ENCODE assay signal across 14 cellular contexts in the genomic region with DNA sequence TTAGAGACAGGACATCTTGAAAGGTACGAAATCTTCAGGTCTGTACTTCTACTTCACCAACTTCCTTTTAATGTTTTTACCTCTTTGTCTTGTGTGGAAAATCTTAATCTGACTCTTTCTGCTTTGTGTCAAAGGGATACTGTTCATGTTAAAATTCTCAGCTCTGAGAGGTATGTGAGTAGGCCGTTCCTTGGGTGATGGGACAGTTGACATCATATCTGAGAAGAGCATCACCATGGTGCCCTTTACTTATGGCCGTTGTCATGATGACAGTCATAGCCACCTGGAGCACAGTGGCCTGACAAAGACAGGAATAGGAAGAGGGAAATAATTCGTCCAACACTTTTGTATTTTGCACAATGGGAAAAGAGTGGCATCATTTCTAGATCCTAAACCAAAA.
"Had no signal": no experiment of that assay in that cellular context is flagged by ENCODE, and none has a peak within 500 bp of the region (broad histone marks: within the 10 kb centered on the region; RNA-seq: fewer than 3 reads in every experiment).

No MANE protein-coding gene starts in this region.

- ATAC-seq: activated CD4-positive, CD25-positive, alpha-beta regulatory T cell treated with anti-CD3 and anti-CD28 coated beads, Interleukin-2, amount 50 U/mL, for 24 hours; natural killer cell treated with Interleukin-12 subunit alpha and Interleukin-12 subunit beta and Interleukin-15 and Interleukin-18, amount 100 ng/mL, for 72 hours had no signal

- H3K9me3 ChIP-seq: neutrophil, ovary, prostate gland, testis, vagina had no signal

- H3K27ac ChIP-seq: neutrophil, ovary, prostate gland, SK-N-MC, testis, vagina, VCaP had no signal

- H3K27me3 Mint-ChIP-seq: natural killer cell treated with Interleukin-12 subunit alpha and Interleukin-12 subunit beta and Interleukin-15 and Interleukin-18, amount 100 ng/mL, for 72 hours; type B pancreatic cell had no signal

- H3K27me3 ChIP-seq: neutrophil, ovary, testis, vagina had no signal

- DNase-seq: activated CD4-positive, alpha-beta T cell treated with anti-CD3 and anti-CD28 coated beads, Interleukin-2, amount 50 U/mL, for 48 hours; activated naive CD4-positive, alpha-beta T cell; glutamatergic neuron; ovary; stimulated activated CD4-positive, alpha-beta T cell treated with anti-CD3 and anti-CD28 coated beads, Interleukin-4, amount 100 ng/mL, for 4 hours; testis had no signal

- H3K36me3 Mint-ChIP-seq: natural killer cell treated with Interleukin-12 subunit alpha and Interleukin-12 subunit beta and Interleukin-15 and Interleukin-18, amount 100 ng/mL, for 72 hours; type B pancreatic cell had no signal

- H3K9me3 Mint-ChIP-seq: natural killer cell treated with Interleukin-12 subunit alpha and Interleukin-12 subunit beta and Interleukin-15 and Interleukin-18, amount 100 ng/mL, for 72 hours had no signal

- H3K4me3 Mint-ChIP-seq: natural killer cell treated with Interleukin-12 subunit alpha and Interleukin-12 subunit beta and Interleukin-15 and Interleukin-18, amount 100 ng/mL, for 72 hours; type B pancreatic cell had no signal

- H3K36me3 ChIP-seq: neutrophil, ovary, prostate gland, vagina had no signal

- H3K27ac Mint-ChIP-seq: natural killer cell treated with Interleukin-12 subunit alpha and Interleukin-12 subunit beta and Interleukin-15 and Interleukin-18, amount 100 ng/mL, for 72 hours; type B pancreatic cell had no signal

- H3K4me3 ChIP-seq: ovary, prostate gland, SK-N-MC, testis, vagina had no signal

- H3K4me1 ChIP-seq: prostate gland had no signal
